In the genomic region with DNA sequence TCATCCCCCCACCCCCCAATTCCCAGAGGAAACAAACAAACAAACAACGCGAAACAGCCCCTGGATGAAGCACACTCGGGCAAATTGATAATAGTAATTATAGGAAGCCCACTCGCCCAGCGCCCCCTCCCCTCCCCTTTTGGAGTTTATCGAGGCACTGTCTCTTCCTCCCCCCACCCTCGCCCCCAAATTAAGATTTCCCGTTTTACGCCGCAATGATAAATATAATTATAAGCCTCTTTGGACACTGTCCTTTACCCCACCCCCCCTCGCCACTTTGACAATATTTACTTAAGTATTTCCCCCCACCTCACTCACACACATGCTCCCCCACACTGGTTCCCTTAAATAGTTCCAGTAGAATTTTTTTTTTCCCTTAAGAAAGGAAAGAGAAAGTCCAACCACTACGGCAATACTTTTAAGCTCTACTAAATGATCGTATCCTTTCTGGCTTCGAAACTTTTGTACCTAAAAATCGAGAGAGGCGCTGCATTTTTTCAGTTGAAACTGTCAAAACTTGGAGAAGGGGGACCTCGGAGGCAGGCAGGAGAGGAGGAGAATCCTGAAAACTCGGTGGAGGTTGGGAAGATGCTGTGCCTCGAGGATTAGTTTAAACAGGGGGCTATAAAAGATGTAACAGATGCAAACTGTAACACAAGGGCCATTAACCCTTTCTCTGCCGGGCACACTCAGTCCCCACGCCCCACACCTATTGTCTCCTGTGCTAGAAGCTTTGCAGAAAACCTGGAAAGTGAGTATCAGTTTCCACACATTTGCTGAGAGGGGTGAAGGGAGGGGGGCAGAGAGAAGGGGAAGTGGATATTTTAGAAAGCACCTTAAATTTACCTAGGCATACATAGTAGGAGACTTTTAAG, we compare ENCODE assay signal across 8 cellular contexts. TPM values are rescaled to one million over a fixed set of nuclear protein-coding genes. Genes with fewer than 3 reads are reported as not detected.
DNase-seq lines count a peak whose midpoint lies in the region; ATAC-seq, FAIRE-seq and TF ChIP-seq lines count a peak whose summit lies in the region.

No MANE protein-coding gene starts in this region.

- DNase-seq in A549 (ENCODE audit: low read depth in 1 of 2, low spot score in 1 of 2) (no peak), KBM-7 (peak; percentile 57), GM12878 (ENCODE audit: low read depth, low spot score) (no peak), memory B cell (ENCODE audit: low spot score in 2 of 2) (no peak), SHP77 treated with DMSO at 0.1 percent for 48 hours (lab: John Stamatoyannopoulos, UW) (no peak), NCI-H2196 (lab: John Stamatoyannopoulos, UW; ENCODE audit: unreplicated experiment) (no peak)
- no peak for DNase-seq in stimulated activated CD4-positive, alpha-beta T cell treated with anti-CD3 and anti-CD28 coated beads, Interleukin-15, amount 100 ng/mL, for 24 hours
- no peak for DNase-seq in stimulated activated CD4-positive, alpha-beta T cell treated with anti-CD3 and anti-CD28 coated beads, Interleukin-12 subunit alpha, Interleukin-12 subunit beta, amount 100 ng/mL, for 4 hours

- no peak overlapping the region for H2AFZ ChIP-seq in GM12878 (ENCODE audit: control insufficient read depth, low read depth, low read length)

- TF ChIP-seq POLR2A in A549 (IDR thresholded peaks at IDR 0.05; ENCODE audit: low read length) (no peak), GM12878 (IDR thresholded peaks at IDR 0.05; ENCODE audit: low read depth, low read length) (no peak)

- SMC1A ChIA-PET in GM12878 (lab: Charles Lee; ENCODE audit: uncharacterized antibody, unreplicated experiment), result interaction anchor here (2.0 kb wide), 1 partner anchor 160 kb away, joined by 5 read pairs; no protein-coding TSS in a partner anchor

- ATAC-seq in A549 (no peak), GM12878 (peak; percentile 4; the same call in 2 of the 3 replicates), memory B cell (ENCODE audit: low read depth) (peak; percentile 21)

- FAIRE-seq in A549 (lab: Jason Lieb, UNC), result no peak
- no peak for FAIRE-seq in GM12878 (lab: Jason Lieb, UNC)

- peaks cover 37% of the 10 kb centered on the region for H3K4me1 Mint-ChIP-seq in memory B cell

- in situ Hi-C loops in KBM-7 (cut with MboI; ENCODE audit: low pct_unique_long_range_greater_than_20kb, low sequenced_read_pairs) (no loop called here), GM12878 (cut with MboI) (no loop called here)

- no peak overlapping the region for H3K27ac Mint-ChIP-seq in memory B cell

- H3K9me3 Mint-ChIP-seq in memory B cell, result no peaks in the 10 kb centered on the region

- CTCF ChIA-PET in A549 (lab: Yijun Ruan, JAX) (no interaction called here), GM12878 (lab: Yijun Ruan, JAX) (interaction anchor here (0.9 kb wide), 1 partner anchor 48 kb away, joined by 3 read pairs; no protein-coding TSS in a partner anchor)

- TF ChIP-seq EP300 in A549 (IDR thresholded peaks at IDR 0.05), result no peak
- no peak for TF ChIP-seq EP300 in GM12878 (IDR thresholded peaks at IDR 0.05; ENCODE audit: borderline replicate concordance in 1 of 2, control insufficient read depth in 1 of 2, low read depth in 2 of 2, low read length in 2 of 2)

- H3K4me2 ChIP-seq in A549 (peak overlapping the region; percentile 91), GM12878 (ENCODE audit: control insufficient read depth, insufficient read depth) (peak overlapping the region; percentile 87)

- no peaks in the 10 kb centered on the region for H3K36me3 ChIP-seq in GM12878 (ENCODE audit: control insufficient read depth in 2 of 2, insufficient read depth in 2 of 2, low read length in 1 of 2)

- POLR2A ChIA-PET in A549 (lab: Yijun Ruan, JAX), result interaction anchor here (0.6 kb wide), 2 partner anchors 425 to 899 kb away, joined by 3 to 6 read pairs; no protein-coding TSS in a partner anchor
- POLR2A ChIA-PET in GM12878 (lab: Charles Lee), result interaction anchor here (0.6 to 0.7 kb wide), 2 partner anchors 29 to 433 kb away, joined by 4 to 9 read pairs; no protein-coding TSS in a partner anchor

- H3K27me3 ChIP-seq in GM12878 (replicated peaks in 1 of 2; ENCODE audit: control insufficient read depth in 2 of 2, insufficient read depth in 2 of 2, low read length in 1 of 2), result peaks cover 15 to 36% of the 10 kb centered on the region in 2 experiments

- 0 out of 2 replicates have a peak, but pooled peaks cover 1% of the 10 kb centered on the region for H4K20me1 ChIP-seq in GM12878 (ENCODE audit: control insufficient read depth, insufficient read depth)

- intact Hi-C loops in GM12878 (cut with micrococcal nuclease; ENCODE audit: unreplicated experiment), result loop anchor here (10.0 kb wide), 1 partner anchor 353 kb away; no protein-coding TSS in a partner anchor

- H3K79me2 ChIP-seq in GM12878 (ENCODE audit: control insufficient read depth, insufficient read depth, low read length), result no peaks in the 10 kb centered on the region

- no peak overlapping the region for H3K4me3 Mint-ChIP-seq in memory B cell

- H3K9me3 ChIP-seq in A549 (no peaks in the 10 kb centered on the region), GM12878 (replicated peaks; ENCODE audit: control insufficient read depth, insufficient read depth, low read length) (no peaks in the 10 kb centered on the region)

- H3K4me3 ChIP-seq in A549, result peak overlapping the region; percentile 92
- peak overlapping the region; percentile 76 for H3K4me3 ChIP-seq in GM12878

- no peak overlapping the region; the same call in 1 of the 2 replicates for H3K9ac ChIP-seq in GM12878 (ENCODE audit: control insufficient read depth, insufficient read depth, low read length)

- H3K4me1 ChIP-seq in A549, result peaks cover 28% of the 10 kb centered on the region
- H3K4me1 ChIP-seq in GM12878 (ENCODE audit: control insufficient read depth, insufficient read depth, low read length), result peaks cover 18% of the 10 kb centered on the region; the same call in 1 of the 2 replicates

- peaks cover 8% of the 10 kb centered on the region for H3K36me3 Mint-ChIP-seq in memory B cell

- H3K27me3 Mint-ChIP-seq in memory B cell, result peaks cover 2% of the 10 kb centered on the region

- peak overlapping the region; percentile 93 to 95 for H3K27ac ChIP-seq in A549
- no peak overlapping the region for H3K27ac ChIP-seq in GM12878 (ENCODE audit: control insufficient read depth, insufficient read depth)

- TF ChIP-seq RAD21 in A549 (conservative IDR thresholded peaks at IDR 0.05 in 1 of 2, IDR thresholded peaks at IDR 0.05 in 1 of 2), result no peak
- no peak for TF ChIP-seq RAD21 in GM12878 (IDR thresholded peaks at IDR 0.05; ENCODE audit: insufficient read depth, low read depth, low read length)

- TF ChIP-seq CTCF in A549 (IDR thresholded peaks at IDR 0.05) (no peak), GM12878 (IDR thresholded peaks at IDR 0.05 in 2 of 3, conservative IDR thresholded peaks at IDR 0.05 in 1 of 3; ENCODE audit: control insufficient read depth in 2 of 3, extremely low read depth in 1 of 3, insufficient read depth in 1 of 3, low read depth in 3 of 3, low read length in 3 of 3) (no peak)

- WGBS in A549 (ENCODE audit: missing lambda C conversion rate), result 5% methylated on average over 21 of the region's 21 CpGs
- WGBS in GM12878 (ENCODE audit: insufficient coverage, insufficient replicate concordance, low lambda C conversion rate, missing lambda C conversion rate), result 0% methylated on average over 19 of the region's 21 CpGs

- RAD21 ChIA-PET in GM12878 (lab: Charles Lee; ENCODE audit: unreplicated experiment), result no interaction called here

- BruUV-seq in GM12878 (replicated peaks; lab: Mats Ljungman, UMichigan), result no TSS peak

TF ChIP-seq in A549, 52 proteins besides CTCF, POLR2A, EP300 and RAD21 (continues in another document):
- TF ChIP-seq, protein P1, sequence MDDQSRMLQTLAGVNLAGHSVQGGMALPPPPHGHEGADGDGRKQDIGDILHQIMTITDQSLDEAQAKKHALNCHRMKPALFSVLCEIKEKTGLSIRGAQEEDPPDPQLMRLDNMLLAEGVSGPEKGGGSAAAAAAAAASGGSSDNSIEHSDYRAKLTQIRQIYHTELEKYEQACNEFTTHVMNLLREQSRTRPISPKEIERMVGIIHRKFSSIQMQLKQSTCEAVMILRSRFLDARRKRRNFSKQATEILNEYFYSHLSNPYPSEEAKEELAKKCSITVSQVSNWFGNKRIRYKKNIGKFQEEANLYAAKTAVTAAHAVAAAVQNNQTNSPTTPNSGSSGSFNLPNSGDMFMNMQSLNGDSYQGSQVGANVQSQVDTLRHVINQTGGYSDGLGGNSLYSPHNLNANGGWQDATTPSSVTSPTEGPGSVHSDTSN (IDR thresholded peaks at IDR 0.05), result no peak

TF ChIP-seq in GM12878, 131 proteins besides CTCF, POLR2A, EP300 and RAD21 (continues in another document):
- TF ChIP-seq NR2C1 (IDR thresholded peaks at IDR 0.05), result no peak

RNA-seq across cellular contexts. Expression of a gene that starts 1.9 kb away (rescaled TPM):
- polyA plus RNA-seq in A549 (2011; rRNA removed) (6.6 and 7.0 TPM in 2 replicates), A549 (2017; fragmentation: RNase III; extraction: RNeasy Plus Mini Kit Qiagen cat#74134 plus additional on column Dnase treatment) (3.3 to 4.2 TPM (median 3.8 TPM) in 3 replicates), GM12878 (2011; rRNA removed) (3.2 and 3.8 TPM in 2 replicates), GM12878 (2014; fragmentation: Illumina TruSeq; extraction: Trizol) (0.76 and 1.5 TPM in 2 replicates), GM12878 (2014; fragmentation: Nextera tagmentation; extraction: Ambion mirVana) (under 1 TPM; 0.40 to 0.51 TPM), GM12878 (2014; rRNA removed) (0.91 and 1.7 TPM in 2 replicates), GM12878 (2016; fragmentation: Nextera tagmentation; extraction: Ambion mirVana) (under 1 TPM; 0.14 to 0.37 TPM)
- polyA plus RNA-seq in A549 (2012; cell fraction: cytosol; rRNA removed), result 2.3 and 2.9 TPM in 2 replicates
- 3.0 and 4.2 TPM in 2 replicates for polyA plus RNA-seq in A549 (2012; cell fraction: nucleus; rRNA removed)
- 11.6 and 13.4 TPM in 2 replicates for polyA minus RNA-seq in A549 (2011; rRNA and poly(A)+ RNA removed)
- 9.5 and 10.2 TPM in 2 replicates for total RNA-seq in GM12878 (2013; cell fraction: nucleolus; rRNA removed)
- total RNA-seq in GM12878 (2014; rRNA removed) (1.7 and 2.7 TPM in 2 replicates), GM12878 (2014; rRNA removed; fragmentation: Illumina TruSeq; extraction: Trizol) (1.4 and 1.8 TPM in 2 replicates), GM12878 (2021) (2.6 and 3.6 TPM in 2 replicates)
- 2.5 TPM for polyA plus RNA-seq in GM12878 (2011; ENCODE audit: low read depth)
- 1.5 and 2.5 TPM in 2 replicates for polyA plus RNA-seq in GM12878 (2011; cell fraction: cytosol; rRNA removed)
- 5.7 and 7.5 TPM in 2 replicates for polyA plus RNA-seq in GM12878 (2011; cell fraction: nucleus; rRNA removed)
- 1.5 and 3.5 TPM in 2 replicates for polyA plus RNA-seq in GM12878 (2012)
- polyA minus RNA-seq in GM12878 (2011; rRNA and poly(A)+ RNA removed), result 16.0 and 21.5 TPM in 2 replicates
- 2.6 and 2.9 TPM in 2 replicates for polyA minus RNA-seq in GM12878 (2011; cell fraction: cytosol; rRNA and poly(A)+ RNA removed)
- polyA minus RNA-seq in GM12878 (2011; cell fraction: nucleus; rRNA and poly(A)+ RNA removed), result 18.6 and 39.0 TPM in 2 replicates

Comparison
In these comparisons a context has a peak if more than half of its experiments do, and no peak if none do; other contexts are left out.
1. ATAC-seq: peak in GM12878 (single experiment) and memory B cell (single experiment); none in A549 (0 of 2).